1 cellular context compared by ENCODE assay signal in genomic region chr4:340011-340410, GRCh38.
TF ChIP-seq lines count a peak whose summit lies in the region.

No MANE protein-coding gene starts in this region.

TF ChIP-seq in WTC11, 78 proteins besides CTCF, POLR2A, EP300 and RAD21 (continued from another document):
- no peak for TF ChIP-seq RORB (CRISPR knock-in tag; IDR thresholded peaks at IDR 0.05)
